Comparison of ENCODE assay signal across 8 cellular contexts in the genomic region with DNA sequence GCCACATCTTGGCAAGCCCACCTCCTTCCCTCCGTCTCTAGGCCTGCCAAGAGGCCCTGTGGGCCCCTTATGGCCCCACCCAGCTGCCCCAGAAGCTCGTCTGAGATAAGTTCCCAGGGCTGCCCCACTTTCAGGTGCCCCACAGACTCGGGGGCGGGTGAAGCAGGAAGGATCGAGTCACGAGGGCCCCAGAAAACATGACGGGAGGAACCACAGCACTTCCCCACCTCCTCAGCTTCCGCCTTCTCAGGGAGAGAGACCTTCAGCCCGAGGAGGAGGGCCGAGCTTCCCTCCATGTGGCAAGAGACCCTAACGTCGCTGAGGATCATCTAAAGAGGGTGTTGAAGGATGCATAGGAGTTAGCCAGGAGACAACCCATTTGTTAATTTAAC. TPM values are rescaled to one million over a fixed set of nuclear protein-coding genes. Genes with fewer than 3 reads are reported as not detected.
A peak's percentile ranks its signal among the peaks of the same experiment; 100 is the strongest.
DNase-seq lines count a peak whose midpoint lies in the region; ATAC-seq and TF ChIP-seq lines count a peak whose summit lies in the region.

No MANE protein-coding gene starts in this region.

- DNase-seq in HUDEP-2 (lab: John Stamatoyannopoulos, UW; ENCODE audit: unreplicated experiment in 76 of 76), result peak in 69 of 76 experiments; percentile 22 to 93 (median 76)
- DNase-seq in activated CD8-positive, alpha-beta memory T cell treated with anti-CD3 and anti-CD28 coated beads for 24 hours, result peak; percentile 90
- peak; percentile 32 for DNase-seq in heart right ventricle
- peak; percentile 41 for DNase-seq in stimulated activated CD8-positive, alpha-beta memory T cell treated with anti-CD3 and anti-CD28 coated beads, Interleukin-15, amount 100 ng/mL, for 24 hours (ENCODE audit: low read depth)
- DNase-seq in foreskin keratinocyte, result no peak
- DNase-seq in NCI-H226, result no peak
- no peak for DNase-seq in islet precursor cell

- intact Hi-C loops in heart right ventricle (cut with DNase I), result no loop called here

- H3K4me3 ChIP-seq in heart right ventricle, result no peak overlapping the region

- H3K36me3 ChIP-seq in heart right ventricle, result no peaks in the 10 kb centered on the region

- 53 to 56% methylated on average over 12 of the region's 12 CpGs for WGBS in heart right ventricle, 2 donors

- H3K27ac ChIP-seq in heart right ventricle (peak overlapping the region in 5 of 10 donors; percentile 13 to 92 (median 43)), foreskin keratinocyte (no peak overlapping the region)

- H3K9me3 ChIP-seq in heart right ventricle, result no peaks in the 10 kb centered on the region

- TF ChIP-seq CTCF in heart right ventricle (IDR thresholded peaks at IDR 0.05) (no peak), foreskin keratinocyte (conservative IDR thresholded peaks at IDR 0.05) (no peak)

- peaks cover 0 to 52% (median 0%) of the 10 kb centered on the region in 9 donors for H3K4me1 ChIP-seq in heart right ventricle
- H3K4me1 ChIP-seq in foreskin keratinocyte, result no peaks in the 10 kb centered on the region

- ATAC-seq in heart right ventricle (peak in 6 of 8 donors; percentile 57 to 75 (median 64)), foreskin keratinocyte (no peak), HG03571 (IDR thresholded peaks at IDR 0.05; ENCODE audit: unreplicated experiment) (no peak)

- H3K27me3 ChIP-seq in heart right ventricle (peaks cover 0 to 17% (median 0%) of the 10 kb centered on the region in 7 donors), foreskin keratinocyte (no peaks in the 10 kb centered on the region)

RNA-seq across cellular contexts. Expression of gene IL12RB1, which starts 4.5 kb away (rescaled TPM):
- 1 to 10 TPM in 2 of 10 donors, under 1 TPM in 8; 0.24 to 5.4 (median 0.45) TPM for total RNA-seq in heart right ventricle
- under 1 TPM; 0.36 to 0.51 TPM for polyA plus RNA-seq in heart right ventricle
- 0.07 and 0.14 TPM in 2 replicates for total RNA-seq in foreskin keratinocyte
- 0.04 and 0.09 TPM in 2 replicates for polyA plus RNA-seq in foreskin keratinocyte

RNA-seq across cellular contexts. Expression of gene MAST3, which starts 6.4 kb away (rescaled TPM):
- 1 to 10 TPM; 2.8 to 6.4 (median 4.6) TPM for total RNA-seq in heart right ventricle
- polyA plus RNA-seq in heart right ventricle, result 1 to 10 TPM; 1.5 to 2.6 TPM
- total RNA-seq in foreskin keratinocyte, result 2.3 and 2.5 TPM in 2 replicates
- polyA plus RNA-seq in foreskin keratinocyte, result 1.2 and 1.3 TPM in 2 replicates

Comparison
In these comparisons a context has a peak if more than half of its experiments do, and no peak if none do; other contexts are left out.
1. DNase-seq: peak in HUDEP-2 (69 of 76), activated CD8-positive, alpha-beta memory T cell treated with anti-CD3 and anti-CD28 coated beads for 24 hours (single experiment), heart right ventricle (2 of 2) and stimulated activated CD8-positive, alpha-beta memory T cell treated with anti-CD3 and anti-CD28 coated beads, Interleukin-15, amount 100 ng/mL, for 24 hours (single experiment); none in foreskin keratinocyte (0 of 2), NCI-H226 (single experiment) and islet precursor cell (single experiment).
2. ATAC-seq: peak in heart right ventricle (6 of 8); none in foreskin keratinocyte (single experiment) and HG03571 (single experiment).